24 cellular contexts compared by ENCODE assay signal in genomic region chr18:24534737-24535136, GRCh38.
"Had no signal": no experiment of that assay in that cellular context is flagged by ENCODE, and none has a peak within 500 bp of the region (broad histone marks: within the 10 kb centered on the region; RNA-seq: fewer than 3 reads in every experiment).

No MANE protein-coding gene starts in this region.

- H3K4me2 ChIP-seq: SK-N-SH had no signal

- H3K4me1 ChIP-seq: SJCRH30 had no signal

- H3K36me3 Mint-ChIP-seq: activated naive CD8-positive, alpha-beta T cell treated with anti-CD3 and anti-CD28 coated beads, Interleukin-2, amount 10 ng/mL, durations not matched to agents 7 days and 5 days had no signal

- ATAC-seq: activated CD8-positive, alpha-beta T cell treated with anti-CD3 and anti-CD28 coated beads, Interleukin-2, amount 10 ng/mL, durations not matched to agents 7 days and 5 days had no signal

- DNase-seq: activated CD4-positive, alpha-beta T cell treated with anti-CD3 and anti-CD28 coated beads for 48 hours; activated CD4-positive, alpha-beta T cell treated with anti-CD3 and anti-CD28 coated beads, Interleukin-2, amount 50 U/mL, for 4 hours; activated CD4-positive, CD25-positive, alpha-beta regulatory T cell treated with anti-CD3 and anti-CD28 coated beads, Interleukin-2, amount 50 U/mL, for 72 hours; activated CD8-positive, alpha-beta memory T cell treated with anti-CD3 and anti-CD28 coated beads, Interleukin-2, amount 50 U/mL, for 48 hours; activated CD8-positive, alpha-beta T cell treated with anti-CD3 and anti-CD28 coated beads, Interleukin-2, amount 10 ng/mL, durations not matched to agents 7 days and 5 days; activated naive CD4-positive, alpha-beta T cell treated with anti-CD3 and anti-CD28 coated beads, Interleukin-2, amount 50 U/mL, for 16 hours; activated naive CD8-positive, alpha-beta T cell treated with anti-CD3 and anti-CD28 coated beads, Interleukin-2, amount 10 ng/mL, durations not matched to agents 7 days and 5 days; activated T-cell treated with anti-CD3 and anti-CD28 coated beads, Interleukin-2, amount 50 U/mL, for 1 hour; adrenal gland; anterior cingulate cortex; Kasumi-1; KBM-7; NCI-H1048; NCI-H146; NCI-H187 treated with DMSO at 0.1 percent for 48 hours; NCI-H2081 treated with DMSO at 0.1 percent for 48 hours; NCI-H446; NCI-H526; Peyer's patch; Right ventricle myocardium superior; SJCRH30; SK-N-SH; T-helper 1 cell had no signal

- H3K27ac ChIP-seq: adrenal gland, Peyer's patch, RWPE1, SJCRH30 had no signal

- H3K4me3 ChIP-seq: adrenal gland, Peyer's patch, SJCRH30 had no signal

- H3K4me3 Mint-ChIP-seq: activated CD8-positive, alpha-beta T cell treated with anti-CD3 and anti-CD28 coated beads, Interleukin-2, amount 10 ng/mL, durations not matched to agents 7 days and 5 days; activated naive CD8-positive, alpha-beta T cell treated with anti-CD3 and anti-CD28 coated beads, Interleukin-2, amount 10 ng/mL, durations not matched to agents 7 days and 5 days had no signal

- H3K27ac Mint-ChIP-seq: activated CD8-positive, alpha-beta T cell treated with anti-CD3 and anti-CD28 coated beads, Interleukin-2, amount 10 ng/mL, durations not matched to agents 7 days and 5 days; activated naive CD8-positive, alpha-beta T cell treated with anti-CD3 and anti-CD28 coated beads, Interleukin-2, amount 10 ng/mL, durations not matched to agents 7 days and 5 days had no signal

- H3K27me3 ChIP-seq: Peyer's patch, SJCRH30 had no signal

- H3K36me3 ChIP-seq: adrenal gland, Peyer's patch, SJCRH30 had no signal

- H3K4me1 Mint-ChIP-seq: activated naive CD8-positive, alpha-beta T cell treated with anti-CD3 and anti-CD28 coated beads, Interleukin-2, amount 10 ng/mL, durations not matched to agents 7 days and 5 days had no signal

- H3K9me3 Mint-ChIP-seq: activated naive CD8-positive, alpha-beta T cell treated with anti-CD3 and anti-CD28 coated beads, Interleukin-2, amount 10 ng/mL, durations not matched to agents 7 days and 5 days had no signal

- H3K9me3 ChIP-seq: adrenal gland, Peyer's patch, SJCRH30, SK-N-SH had no signal

- H3K9ac ChIP-seq: SK-N-SH had no signal
